1 cellular context compared by ENCODE assay signal in the genomic region with DNA sequence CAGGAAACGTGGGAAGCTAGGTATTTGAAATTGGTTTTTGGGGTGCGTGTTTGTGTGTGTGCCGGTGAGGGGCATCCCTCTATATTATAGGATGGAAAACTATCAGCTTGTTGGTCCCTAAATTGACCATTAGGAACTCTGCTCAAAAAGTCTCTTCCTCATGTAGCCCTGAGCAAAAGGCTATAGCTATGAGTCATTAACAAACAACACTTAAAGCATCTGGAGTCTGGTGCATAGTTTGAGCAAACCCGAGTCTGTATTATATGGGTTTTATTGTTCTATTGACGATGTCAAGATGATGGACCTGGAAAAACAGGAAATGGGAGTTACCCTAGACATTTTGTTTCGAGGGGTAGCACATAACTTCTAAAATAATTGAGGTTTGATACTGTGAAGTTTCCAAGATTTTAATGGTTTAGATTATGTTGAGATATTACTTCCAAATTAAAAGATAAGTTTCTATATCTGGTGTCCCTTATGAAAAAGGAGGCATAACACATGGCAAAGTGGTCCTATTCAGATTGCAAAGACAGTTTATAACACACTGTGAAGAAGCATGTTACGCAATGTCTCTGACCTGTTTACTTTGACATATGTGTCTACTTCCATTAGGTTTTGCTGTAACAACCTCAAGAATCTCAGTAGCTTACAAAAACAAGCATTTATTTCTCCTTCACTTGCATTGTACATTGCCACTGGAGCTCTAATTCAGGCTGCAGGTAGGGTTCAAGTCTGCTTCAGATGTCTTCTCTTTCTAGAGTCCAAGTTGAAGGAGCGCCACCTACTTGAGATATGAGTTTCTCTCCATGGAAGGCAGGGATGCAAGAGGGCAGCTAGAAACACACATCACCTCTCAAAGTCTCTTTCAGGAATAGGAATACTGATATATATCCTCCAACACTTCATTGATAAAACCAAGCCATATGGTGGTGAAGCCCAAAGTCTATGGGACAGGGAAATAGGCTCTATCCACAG.
TF ChIP-seq lines count a peak whose summit lies in the region.

No MANE protein-coding gene starts in this region.

TF ChIP-seq in GM23338, 12 proteins besides CTCF, POLR2A, EP300 and RAD21 (continued from another document):
- no peak for TF ChIP-seq ZNF331 (CRISPR knock-in tag; IDR thresholded peaks at IDR 0.05; ENCODE audit: low read depth)
- TF ChIP-seq, protein P1, sequence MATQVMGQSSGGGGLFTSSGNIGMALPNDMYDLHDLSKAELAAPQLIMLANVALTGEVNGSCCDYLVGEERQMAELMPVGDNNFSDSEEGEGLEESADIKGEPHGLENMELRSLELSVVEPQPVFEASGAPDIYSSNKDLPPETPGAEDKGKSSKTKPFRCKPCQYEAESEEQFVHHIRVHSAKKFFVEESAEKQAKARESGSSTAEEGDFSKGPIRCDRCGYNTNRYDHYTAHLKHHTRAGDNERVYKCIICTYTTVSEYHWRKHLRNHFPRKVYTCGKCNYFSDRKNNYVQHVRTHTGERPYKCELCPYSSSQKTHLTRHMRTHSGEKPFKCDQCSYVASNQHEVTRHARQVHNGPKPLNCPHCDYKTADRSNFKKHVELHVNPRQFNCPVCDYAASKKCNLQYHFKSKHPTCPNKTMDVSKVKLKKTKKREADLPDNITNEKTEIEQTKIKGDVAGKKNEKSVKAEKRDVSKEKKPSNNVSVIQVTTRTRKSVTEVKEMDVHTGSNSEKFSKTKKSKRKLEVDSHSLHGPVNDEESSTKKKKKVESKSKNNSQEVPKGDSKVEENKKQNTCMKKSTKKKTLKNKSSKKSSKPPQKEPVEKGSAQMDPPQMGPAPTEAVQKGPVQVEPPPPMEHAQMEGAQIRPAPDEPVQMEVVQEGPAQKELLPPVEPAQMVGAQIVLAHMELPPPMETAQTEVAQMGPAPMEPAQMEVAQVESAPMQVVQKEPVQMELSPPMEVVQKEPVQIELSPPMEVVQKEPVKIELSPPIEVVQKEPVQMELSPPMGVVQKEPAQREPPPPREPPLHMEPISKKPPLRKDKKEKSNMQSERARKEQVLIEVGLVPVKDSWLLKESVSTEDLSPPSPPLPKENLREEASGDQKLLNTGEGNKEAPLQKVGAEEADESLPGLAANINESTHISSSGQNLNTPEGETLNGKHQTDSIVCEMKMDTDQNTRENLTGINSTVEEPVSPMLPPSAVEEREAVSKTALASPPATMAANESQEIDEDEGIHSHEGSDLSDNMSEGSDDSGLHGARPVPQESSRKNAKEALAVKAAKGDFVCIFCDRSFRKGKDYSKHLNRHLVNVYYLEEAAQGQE (IDR thresholded peaks at IDR 0.05; ENCODE audit: unreplicated experiment), result no peak
- TF ChIP-seq, protein P2, sequence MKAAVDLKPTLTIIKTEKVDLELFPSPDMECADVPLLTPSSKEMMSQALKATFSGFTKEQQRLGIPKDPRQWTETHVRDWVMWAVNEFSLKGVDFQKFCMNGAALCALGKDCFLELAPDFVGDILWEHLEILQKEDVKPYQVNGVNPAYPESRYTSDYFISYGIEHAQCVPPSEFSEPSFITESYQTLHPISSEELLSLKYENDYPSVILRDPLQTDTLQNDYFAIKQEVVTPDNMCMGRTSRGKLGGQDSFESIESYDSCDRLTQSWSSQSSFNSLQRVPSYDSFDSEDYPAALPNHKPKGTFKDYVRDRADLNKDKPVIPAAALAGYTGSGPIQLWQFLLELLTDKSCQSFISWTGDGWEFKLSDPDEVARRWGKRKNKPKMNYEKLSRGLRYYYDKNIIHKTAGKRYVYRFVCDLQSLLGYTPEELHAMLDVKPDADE (IDR thresholded peaks at IDR 0.05), result no peak
- no peak for TF ChIP-seq EZH2 (IDR thresholded peaks at IDR 0.05; ENCODE audit: low read depth, unreplicated experiment)
- TF ChIP-seq ZNF114 (CRISPR knock-in tag; IDR thresholded peaks at IDR 0.05), result no peak
- TF ChIP-seq JUNB (IDR thresholded peaks at IDR 0.05; ENCODE audit: unreplicated experiment), result no peak
- TF ChIP-seq, protein P3, sequence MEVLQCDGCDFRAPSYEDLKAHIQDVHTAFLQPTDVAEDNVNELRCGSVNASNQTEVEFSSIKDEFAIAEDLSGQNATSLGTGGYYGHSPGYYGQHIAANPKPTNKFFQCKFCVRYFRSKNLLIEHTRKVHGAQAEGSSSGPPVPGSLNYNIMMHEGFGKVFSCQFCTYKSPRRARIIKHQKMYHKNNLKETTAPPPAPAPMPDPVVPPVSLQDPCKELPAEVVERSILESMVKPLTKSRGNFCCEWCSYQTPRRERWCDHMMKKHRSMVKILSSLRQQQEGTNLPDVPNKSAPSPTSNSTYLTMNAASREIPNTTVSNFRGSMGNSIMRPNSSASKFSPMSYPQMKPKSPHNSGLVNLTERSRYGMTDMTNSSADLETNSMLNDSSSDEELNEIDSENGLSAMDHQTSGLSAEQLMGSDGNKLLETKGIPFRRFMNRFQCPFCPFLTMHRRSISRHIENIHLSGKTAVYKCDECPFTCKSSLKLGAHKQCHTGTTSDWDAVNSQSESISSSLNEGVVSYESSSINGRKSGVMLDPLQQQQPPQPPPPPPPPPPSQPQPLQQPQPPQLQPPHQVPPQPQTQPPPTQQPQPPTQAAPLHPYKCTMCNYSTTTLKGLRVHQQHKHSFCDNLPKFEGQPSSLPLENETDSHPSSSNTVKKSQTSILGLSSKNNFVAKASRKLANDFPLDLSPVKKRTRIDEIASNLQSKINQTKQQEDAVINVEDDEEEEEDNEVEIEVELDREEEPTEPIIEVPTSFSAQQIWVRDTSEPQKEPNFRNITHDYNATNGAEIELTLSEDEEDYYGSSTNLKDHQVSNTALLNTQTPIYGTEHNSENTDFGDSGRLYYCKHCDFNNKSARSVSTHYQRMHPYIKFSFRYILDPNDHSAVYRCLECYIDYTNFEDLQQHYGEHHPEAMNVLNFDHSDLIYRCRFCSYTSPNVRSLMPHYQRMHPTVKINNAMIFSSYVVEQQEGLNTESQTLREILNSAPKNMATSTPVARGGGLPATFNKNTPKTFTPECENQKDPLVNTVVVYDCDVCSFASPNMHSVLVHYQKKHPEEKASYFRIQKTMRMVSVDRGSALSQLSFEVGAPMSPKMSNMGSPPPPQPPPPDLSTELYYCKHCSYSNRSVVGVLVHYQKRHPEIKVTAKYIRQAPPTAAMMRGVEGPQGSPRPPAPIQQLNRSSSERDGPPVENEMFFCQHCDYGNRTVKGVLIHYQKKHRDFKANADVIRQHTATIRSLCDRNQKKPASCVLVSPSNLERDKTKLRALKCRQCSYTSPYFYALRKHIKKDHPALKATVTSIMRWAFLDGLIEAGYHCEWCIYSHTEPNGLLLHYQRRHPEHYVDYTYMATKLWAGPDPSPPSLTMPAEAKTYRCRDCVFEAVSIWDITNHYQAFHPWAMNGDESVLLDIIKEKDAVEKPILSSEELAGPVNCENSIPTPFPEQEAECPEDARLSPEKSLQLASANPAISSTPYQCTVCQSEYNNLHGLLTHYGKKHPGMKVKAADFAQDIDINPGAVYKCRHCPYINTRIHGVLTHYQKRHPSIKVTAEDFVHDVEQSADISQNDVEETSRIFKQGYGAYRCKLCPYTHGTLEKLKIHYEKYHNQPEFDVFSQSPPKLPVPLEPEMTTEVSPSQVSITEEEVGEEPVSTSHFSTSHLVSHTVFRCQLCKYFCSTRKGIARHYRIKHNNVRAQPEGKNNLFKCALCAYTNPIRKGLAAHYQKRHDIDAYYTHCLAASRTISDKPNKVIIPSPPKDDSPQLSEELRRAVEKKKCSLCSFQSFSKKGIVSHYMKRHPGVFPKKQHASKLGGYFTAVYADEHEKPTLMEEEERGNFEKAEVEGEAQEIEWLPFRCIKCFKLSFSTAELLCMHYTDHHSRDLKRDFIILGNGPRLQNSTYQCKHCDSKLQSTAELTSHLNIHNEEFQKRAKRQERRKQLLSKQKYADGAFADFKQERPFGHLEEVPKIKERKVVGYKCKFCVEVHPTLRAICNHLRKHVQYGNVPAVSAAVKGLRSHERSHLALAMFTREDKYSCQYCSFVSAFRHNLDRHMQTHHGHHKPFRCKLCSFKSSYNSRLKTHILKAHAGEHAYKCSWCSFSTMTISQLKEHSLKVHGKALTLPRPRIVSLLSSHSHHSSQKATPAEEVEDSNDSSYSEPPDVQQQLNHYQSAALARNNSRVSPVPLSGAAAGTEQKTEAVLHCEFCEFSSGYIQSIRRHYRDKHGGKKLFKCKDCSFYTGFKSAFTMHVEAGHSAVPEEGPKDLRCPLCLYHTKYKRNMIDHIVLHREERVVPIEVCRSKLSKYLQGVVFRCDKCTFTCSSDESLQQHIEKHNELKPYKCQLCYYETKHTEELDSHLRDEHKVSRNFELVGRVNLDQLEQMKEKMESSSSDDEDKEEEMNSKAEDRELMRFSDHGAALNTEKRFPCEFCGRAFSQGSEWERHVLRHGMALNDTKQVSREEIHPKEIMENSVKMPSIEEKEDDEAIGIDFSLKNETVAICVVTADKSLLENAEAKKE (CRISPR knock-in tag; IDR thresholded peaks at IDR 0.05), result no peak
- no peak for TF ChIP-seq EZH2phosphoT487 (IDR thresholded peaks at IDR 0.05; ENCODE audit: unreplicated experiment)
- TF ChIP-seq POLR2AphosphoS5 (IDR thresholded peaks at IDR 0.05; ENCODE audit: low read depth), result no peak
- no peak for TF ChIP-seq NANOG (IDR thresholded peaks at IDR 0.05; ENCODE audit: borderline replicate concordance)
- no peak for TF ChIP-seq CREB1 (CRISPR knock-in tag; IDR thresholded peaks at IDR 0.05; ENCODE audit: low read depth)
